13 cellular contexts compared by ENCODE assay signal in the genomic region with DNA sequence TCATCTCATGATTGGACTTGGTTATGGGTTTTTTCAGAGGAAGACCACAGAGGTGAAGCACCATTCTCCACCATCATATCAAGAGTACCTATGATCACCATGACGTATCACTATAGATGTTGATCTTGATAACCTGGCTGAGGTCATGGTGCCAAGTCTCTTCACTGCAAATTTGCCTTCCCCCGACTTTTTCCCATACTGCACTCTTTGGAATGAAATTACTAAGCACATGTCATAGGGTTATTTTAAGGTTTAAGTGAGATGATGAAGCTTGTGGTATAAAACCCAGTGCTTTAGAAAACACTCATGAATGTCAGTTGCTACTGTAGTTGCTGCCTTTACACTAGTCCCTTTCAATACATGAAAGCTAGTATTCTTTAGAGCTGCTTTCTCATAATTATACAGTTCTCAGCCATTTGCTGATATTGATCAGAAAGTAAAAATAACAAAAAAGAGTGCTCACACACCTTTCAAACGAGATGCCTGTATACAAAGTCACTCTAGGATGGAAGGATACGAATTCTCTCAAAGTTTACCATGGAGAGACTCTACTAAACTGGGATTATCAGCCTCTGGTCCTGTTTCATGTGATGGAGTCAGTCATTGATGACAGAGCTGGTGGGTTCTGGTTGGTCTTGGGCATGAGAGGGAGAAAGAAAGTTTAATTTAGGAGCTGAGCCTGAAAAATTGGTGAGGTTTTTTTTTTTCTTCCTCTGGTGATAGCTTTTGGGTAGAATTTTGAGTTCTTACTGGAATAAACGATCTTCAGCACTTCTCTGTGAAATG.
A peak's percentile ranks its signal among the peaks of the same experiment; 100 is the strongest.
DNase-seq lines count a peak whose midpoint lies in the region; ATAC-seq and TF ChIP-seq lines count a peak whose summit lies in the region.
"Had no signal": no experiment of that assay in that cellular context is flagged by ENCODE, and none has a peak within 500 bp of the region (broad histone marks: within the 10 kb centered on the region; RNA-seq: fewer than 3 reads in every experiment).

No MANE protein-coding gene starts in this region.

- intact Hi-C loops in activated naive CD4-positive, alpha-beta T cell treated with anti-CD3 and anti-CD28 coated beads for 36 hours (cut with micrococcal nuclease) = loop anchor here (10.0 kb wide), 1 partner anchor 1864 kb away; no protein-coding TSS in a partner anchor
- intact Hi-C loops in spleen (cut with DNase I; ENCODE audit: low total_unique reads) = no loop called here

- H3K4me3 ChIP-seq in spleen = no peak overlapping the region
- H3K4me3 ChIP-seq: body of pancreas, HAP-1 had no signal

- CTCF ChIA-PET in activated naive CD4-positive, alpha-beta T cell treated with anti-CD3 and anti-CD28 coated beads for 36 hours (lab: Charles Lee) = interaction anchor here (0.7 to 0.9 kb wide), 2 partner anchors 154 to 228 kb away, joined by 3 read pairs; no protein-coding TSS in a partner anchor
- CTCF ChIA-PET in RWPE1 (lab: Yijun Ruan, JAX) = interaction anchor here (0.6 kb wide), 1 partner anchor 213 kb away, joined by 3 read pairs; no protein-coding TSS in a partner anchor

- peak overlapping the region in 1 of 2 donors; percentile 78 for H3K27ac Mint-ChIP-seq in activated naive CD4-positive, alpha-beta T cell treated with anti-CD3 and anti-CD28 coated beads, Interleukin-2, amount 50 U/mL, for 72 hours
- H3K27ac Mint-ChIP-seq in activated naive CD4-positive, alpha-beta T cell treated with anti-CD3 and anti-CD28 coated beads for 36 hours = no peak overlapping the region
- H3K27ac Mint-ChIP-seq in stimulated activated naive B cell treated with anti-CD40 and anti-IgM and Interleukin-4, amounts not matched to agents 10 μg/mL and 1 μg/mL and 100 μg/mL, for 72 hours = peak overlapping the region; percentile 42
- H3K27ac Mint-ChIP-seq: natural killer cell had no signal

- no peaks in the 10 kb centered on the region for H3K36me3 ChIP-seq in spleen
- H3K36me3 ChIP-seq: HAP-1 had no signal

- POLR2A ChIA-PET in RWPE1 (lab: Yijun Ruan, JAX; ENCODE audit: low non-redundant PET) = no interaction called here

- TF ChIP-seq CTCF in spleen (IDR thresholded peaks at IDR 0.05 in 8 of 11, conservative IDR thresholded peaks at IDR 0.05 in 3 of 11) (no peak), RWPE1 (conservative IDR thresholded peaks at IDR 0.05; ENCODE audit: low read depth) (no peak)

- H3K36me3 Mint-ChIP-seq in activated naive CD4-positive, alpha-beta T cell treated with anti-CD3 and anti-CD28 coated beads, Interleukin-2, amount 50 U/mL, for 72 hours = no peaks in the 10 kb centered on the region
- no peaks in the 10 kb centered on the region for H3K36me3 Mint-ChIP-seq in activated naive CD4-positive, alpha-beta T cell treated with anti-CD3 and anti-CD28 coated beads for 36 hours (ENCODE audit: low read depth)
- H3K36me3 Mint-ChIP-seq in stimulated activated naive B cell treated with anti-CD40 and anti-IgM and Interleukin-4, amounts not matched to agents 10 μg/mL and 1 μg/mL and 100 μg/mL, for 72 hours = no peaks in the 10 kb centered on the region
- H3K36me3 Mint-ChIP-seq: natural killer cell had no signal

- peaks cover 0 to 4% of the 10 kb centered on the region in 2 donors for H3K9me3 Mint-ChIP-seq in activated naive CD4-positive, alpha-beta T cell treated with anti-CD3 and anti-CD28 coated beads, Interleukin-2, amount 50 U/mL, for 72 hours
- no peaks in the 10 kb centered on the region for H3K9me3 Mint-ChIP-seq in activated naive CD4-positive, alpha-beta T cell treated with anti-CD3 and anti-CD28 coated beads for 36 hours
- peaks cover 0 to 2% of the 10 kb centered on the region in 2 donors for H3K9me3 Mint-ChIP-seq in stimulated activated naive B cell treated with anti-CD40 and anti-IgM and Interleukin-4, amounts not matched to agents 10 μg/mL and 1 μg/mL and 100 μg/mL, for 72 hours
- H3K9me3 Mint-ChIP-seq: natural killer cell had no signal

- H3K27me3 Mint-ChIP-seq in activated naive CD4-positive, alpha-beta T cell treated with anti-CD3 and anti-CD28 coated beads for 36 hours (ENCODE audit: low read depth) = no peaks in the 10 kb centered on the region
- H3K27me3 Mint-ChIP-seq in stimulated activated naive B cell treated with anti-CD40 and anti-IgM and Interleukin-4, amounts not matched to agents 10 μg/mL and 1 μg/mL and 100 μg/mL, for 72 hours = no peaks in the 10 kb centered on the region

- 72 to 80% (median 77%) methylated on average over 5 of the region's 5 CpGs for WGBS in spleen, 5 donors

- H3K27ac ChIP-seq in spleen = peak overlapping the region in 2 of 8 donors; percentile 4 to 17
- H3K27ac ChIP-seq in RWPE1 = no peak overlapping the region
- H3K27ac ChIP-seq: body of pancreas had no signal

- peaks cover 0 to 24% (median 6%) of the 10 kb centered on the region in 6 donors for H3K4me1 ChIP-seq in spleen
- H3K4me1 ChIP-seq: body of pancreas, HAP-1 had no signal

- H3K4me1 Mint-ChIP-seq in activated naive CD4-positive, alpha-beta T cell treated with anti-CD3 and anti-CD28 coated beads for 36 hours (ENCODE audit: low read depth) = peaks cover 3% of the 10 kb centered on the region
- peaks cover 11 to 20% of the 10 kb centered on the region in 2 donors for H3K4me1 Mint-ChIP-seq in stimulated activated naive B cell treated with anti-CD40 and anti-IgM and Interleukin-4, amounts not matched to agents 10 μg/mL and 1 μg/mL and 100 μg/mL, for 72 hours
- H3K4me1 Mint-ChIP-seq: natural killer cell had no signal

- peak; percentile 89 to 91 for ATAC-seq in activated naive CD4-positive, alpha-beta T cell treated with anti-CD3 and anti-CD28 coated beads, Interleukin-2, amount 50 U/mL, for 72 hours
- ATAC-seq in HG02571 (IDR thresholded peaks at IDR 0.05; ENCODE audit: unreplicated experiment) (peak; percentile 59), HG03520 (IDR thresholded peaks at IDR 0.05; ENCODE audit: unreplicated experiment) (peak; percentile 60)
- ATAC-seq in stimulated activated naive B cell treated with anti-CD40 and anti-IgM and Interleukin-4, amounts not matched to agents 10 μg/mL and 1 μg/mL and 100 μg/mL, for 72 hours (replicated peaks) = peak; percentile 67 to 83
- ATAC-seq: body of pancreas, natural killer cell had no signal

- no peaks in the 10 kb centered on the region for H3K9me3 ChIP-seq in spleen
- H3K9me3 ChIP-seq: body of pancreas, HAP-1 had no signal

- no peaks in the 10 kb centered on the region for H3K27me3 ChIP-seq in spleen (replicated peaks in 1 of 7)
- H3K27me3 ChIP-seq: body of pancreas had no signal

- TF ChIP-seq POLR2A in spleen (IDR thresholded peaks at IDR 0.05) = no peak

- no peak for DNase-seq in activated naive CD4-positive, alpha-beta T cell treated with anti-CD3 and anti-CD28 coated beads, Interleukin-2, amount 50 U/mL, for 72 hours (ENCODE audit: low spot score in 2 of 2)
- DNase-seq in activated naive CD4-positive, alpha-beta T cell treated with anti-CD3 and anti-CD28 coated beads for 36 hours = no peak
- DNase-seq in stimulated activated naive B cell treated with anti-CD40 and anti-IgM and Interleukin-4, amounts not matched to agents 10 μg/mL and 1 μg/mL and 100 μg/mL, for 72 hours = no peak
- DNase-seq in cerebellum (ENCODE audit: low spot score) (no peak), spleen (no peak), RWPE1 (ENCODE audit: low spot score) (no peak)
- DNase-seq: body of pancreas, GF-D8, natural killer cell, NCI-H510A had no signal

- no peak overlapping the region for H3K4me3 Mint-ChIP-seq in activated naive CD4-positive, alpha-beta T cell treated with anti-CD3 and anti-CD28 coated beads for 36 hours
- H3K4me3 Mint-ChIP-seq in stimulated activated naive B cell treated with anti-CD40 and anti-IgM and Interleukin-4, amounts not matched to agents 10 μg/mL and 1 μg/mL and 100 μg/mL, for 72 hours = no peak overlapping the region
- H3K4me3 Mint-ChIP-seq: natural killer cell had no signal
